Comparison of ENCODE assay signal across 34 cellular contexts in the genomic region with DNA sequence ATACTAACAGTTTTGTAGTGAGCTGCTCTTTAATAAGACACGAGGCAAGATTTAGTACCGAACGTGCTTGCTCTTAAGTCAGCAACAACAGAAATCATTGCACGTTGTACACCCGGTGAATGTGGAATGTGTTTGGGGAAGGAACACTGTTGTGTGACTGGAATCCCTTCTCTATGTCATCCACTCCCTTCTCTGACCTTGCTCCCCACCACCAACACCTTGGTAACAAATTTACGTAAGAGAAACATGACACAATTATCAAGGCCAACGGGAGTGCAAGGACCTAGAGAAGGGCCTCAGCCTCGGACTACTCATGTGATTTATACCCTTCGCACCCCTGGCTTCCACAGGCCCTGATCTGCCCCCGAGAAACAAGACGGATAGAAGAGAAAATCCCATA.
"Had no signal": no experiment of that assay in that cellular context is flagged by ENCODE, and none has a peak within 500 bp of the region (broad histone marks: within the 10 kb centered on the region; RNA-seq: fewer than 3 reads in every experiment).

No MANE protein-coding gene starts in this region.

- H3K4me1 Mint-ChIP-seq: activated CD4-positive, alpha-beta T cell treated with anti-CD3 and anti-CD28 coated beads for 36 hours; activated CD4-positive, alpha-beta T cell treated with anti-CD3 and anti-CD28 coated beads, Interleukin-2, amount 10 ng/mL, durations not matched to agents 24 days and 14 days; activated CD8-positive, alpha-beta memory T cell treated with anti-CD3 and anti-CD28 coated beads, Interleukin-2, amount 10 ng/mL, durations not matched to agents 7 days and 5 days; activated naive CD4-positive, alpha-beta T cell treated with anti-CD3 and anti-CD28 coated beads, Interleukin-2, amount 50 U/mL, for 24 hours; activated naive CD8-positive, alpha-beta T cell treated with anti-CD3 and anti-CD28 coated beads for 36 hours; activated naive CD8-positive, alpha-beta T cell treated with anti-CD3 and anti-CD28 coated beads, Interleukin-2, amount 50 U/mL, for 24 hours; T-helper 17 cell had no signal

- H3K36me3 Mint-ChIP-seq: activated CD4-positive, alpha-beta memory T cell treated with anti-CD3 and anti-CD28 coated beads for 36 hours; activated CD8-positive, alpha-beta memory T cell treated with anti-CD3 and anti-CD28 coated beads, Interleukin-2, amount 10 ng/mL, durations not matched to agents 7 days and 5 days; activated naive CD4-positive, alpha-beta T cell treated with anti-CD3 and anti-CD28 coated beads, Interleukin-2, amount 50 U/mL, for 24 hours; activated naive CD8-positive, alpha-beta T cell treated with anti-CD3 and anti-CD28 coated beads for 36 hours had no signal

- H3K27me3 ChIP-seq: ascending aorta, breast epithelium, esophagus muscularis mucosa, foreskin keratinocyte, gastrocnemius medialis had no signal

- H3K4me3 Mint-ChIP-seq: activated CD4-positive, alpha-beta memory T cell treated with anti-CD3 and anti-CD28 coated beads for 36 hours; activated CD4-positive, alpha-beta T cell treated with anti-CD3 and anti-CD28 coated beads for 36 hours; activated CD4-positive, alpha-beta T cell treated with anti-CD3 and anti-CD28 coated beads, Interleukin-2, amount 10 ng/mL, durations not matched to agents 24 days and 14 days; activated CD8-positive, alpha-beta memory T cell treated with anti-CD3 and anti-CD28 coated beads, Interleukin-2, amount 10 ng/mL, durations not matched to agents 7 days and 5 days; activated CD8-positive, alpha-beta T cell treated with anti-CD3 and anti-CD28 coated beads, Interleukin-2, amount 10 ng/mL, durations not matched to agents 7 days and 5 days; activated naive CD4-positive, alpha-beta T cell treated with anti-CD3 and anti-CD28 coated beads for 36 hours; activated naive CD4-positive, alpha-beta T cell treated with anti-CD3 and anti-CD28 coated beads, Interleukin-2, amount 50 U/mL, for 24 hours; activated naive CD8-positive, alpha-beta T cell treated with anti-CD3 and anti-CD28 coated beads for 36 hours; activated naive CD8-positive, alpha-beta T cell treated with anti-CD3 and anti-CD28 coated beads, Interleukin-2, amount 50 U/mL, for 24 hours; activated T-helper 1 cell treated with anti-CD3 and anti-CD28 coated beads, Interleukin-12 subunit alpha, Interleukin-12 subunit beta, Interleukin-2, Interleukin-4 antibody, amounts not matched to agents 30 ng/mL and 10 ng/mL and 1 ng/mL, durations not matched to agents 14 hours and 24 hours and 36 hours; brain; effector memory CD8-positive, alpha-beta T cell; T-helper 17 cell; T-helper 2 cell treated with Interferon-gamma antibody and Interleukin-4, amounts not matched to agents 5 μg/mL and 100 μg/mL, for 36 hours had no signal

- H3K27ac Mint-ChIP-seq: activated CD4-positive, alpha-beta memory T cell treated with anti-CD3 and anti-CD28 coated beads for 36 hours; activated CD4-positive, alpha-beta T cell treated with anti-CD3 and anti-CD28 coated beads for 36 hours; activated CD4-positive, alpha-beta T cell treated with anti-CD3 and anti-CD28 coated beads, Interleukin-2, amount 10 ng/mL, durations not matched to agents 24 days and 14 days; activated CD8-positive, alpha-beta memory T cell treated with anti-CD3 and anti-CD28 coated beads, Interleukin-2, amount 10 ng/mL, durations not matched to agents 7 days and 5 days; activated CD8-positive, alpha-beta T cell treated with anti-CD3 and anti-CD28 coated beads, Interleukin-2, amount 10 ng/mL, durations not matched to agents 7 days and 5 days; activated naive CD4-positive, alpha-beta T cell treated with anti-CD3 and anti-CD28 coated beads for 36 hours; activated naive CD4-positive, alpha-beta T cell treated with anti-CD3 and anti-CD28 coated beads, Interleukin-2, amount 50 U/mL, for 24 hours; activated naive CD8-positive, alpha-beta T cell treated with anti-CD3 and anti-CD28 coated beads for 36 hours; activated naive CD8-positive, alpha-beta T cell treated with anti-CD3 and anti-CD28 coated beads, Interleukin-2, amount 50 U/mL, for 24 hours; activated T-helper 1 cell treated with anti-CD3 and anti-CD28 coated beads, Interleukin-12 subunit alpha, Interleukin-12 subunit beta, Interleukin-2, Interleukin-4 antibody, amounts not matched to agents 30 ng/mL and 10 ng/mL and 1 ng/mL, durations not matched to agents 14 hours and 24 hours and 36 hours; activated T-helper 2 cell treated with anti-CD3 and anti-CD28 coated beads, Interferon-gamma antibody, Interleukin-2, Interleukin-4, amounts not matched to agents 10 μg/mL and 5 μg/mL and 100 μg/mL, durations not matched to agents 14 hours and 24 hours and 36 hours; brain; effector memory CD8-positive, alpha-beta T cell; T-helper 17 cell; T-helper 2 cell treated with Interferon-gamma antibody and Interleukin-4, amounts not matched to agents 5 μg/mL and 100 μg/mL, for 36 hours had no signal

- H3K27ac ChIP-seq: ascending aorta, breast epithelium, esophagus muscularis mucosa, foreskin keratinocyte, gastrocnemius medialis, WERI-Rb-1 had no signal

- H3K9me3 ChIP-seq: ascending aorta, breast epithelium, esophagus muscularis mucosa, gastrocnemius medialis had no signal

- H3K4me3 ChIP-seq: ascending aorta, breast epithelium, esophagus muscularis mucosa, gastrocnemius medialis had no signal

- H3K4me1 ChIP-seq: ascending aorta, breast epithelium, esophagus muscularis mucosa, foreskin keratinocyte had no signal

- DNase-seq: activated CD4-positive, alpha-beta memory T cell treated with anti-CD3 and anti-CD28 coated beads for 36 hours; activated CD4-positive, alpha-beta T cell treated with anti-CD3 and anti-CD28 coated beads for 36 hours; activated CD4-positive, alpha-beta T cell treated with anti-CD3 and anti-CD28 coated beads, Interleukin-2, amount 10 ng/mL, durations not matched to agents 24 days and 14 days; activated CD4-positive, CD25-positive, alpha-beta regulatory T cell; activated CD4-positive, CD25-positive, alpha-beta regulatory T cell treated with anti-CD3 and anti-CD28 coated beads, Interleukin-2, amount 50 U/mL, for 72 hours; activated CD8-positive, alpha-beta memory T cell treated with anti-CD3 and anti-CD28 coated beads, Interleukin-2, amount 10 ng/mL, durations not matched to agents 7 days and 5 days; activated CD8-positive, alpha-beta memory T cell treated with anti-CD3 and anti-CD28 coated beads, Interleukin-2, amount 50 U/mL, for 4 hours; activated CD8-positive, alpha-beta T cell treated with anti-CD3 and anti-CD28 coated beads, Interleukin-2, amount 10 ng/mL, durations not matched to agents 7 days and 5 days; activated effector memory CD4-positive, alpha-beta T cell treated with anti-CD3 and anti-CD28 coated beads, Interleukin-2, amount 50 U/mL, for 16 hours; activated naive CD4-positive, alpha-beta T cell treated with anti-CD3 and anti-CD28 coated beads for 36 hours; activated naive CD8-positive, alpha-beta T cell treated with anti-CD3 and anti-CD28 coated beads for 36 hours; activated naive CD8-positive, alpha-beta T cell treated with anti-CD3 and anti-CD28 coated beads, Interleukin-2, amount 50 U/mL, for 24 hours; activated T-cell treated with anti-CD3 and anti-CD28 coated beads, Interleukin-2, amount 50 U/mL, for 1 hour; activated T-cell treated with anti-CD3 and anti-CD28 coated beads, Interleukin-2, amount 50 U/mL, for 48 hours; caudate nucleus; cortex of kidney; dermis blood vessel endothelial cell; effector CD4-positive, alpha-beta T cell; effector memory CD8-positive, alpha-beta T cell; erythroblast; foreskin keratinocyte; gastrocnemius medialis; T-helper 1 cell; T-helper 17 cell; T1000; WERI-Rb-1 had no signal

- ATAC-seq: activated CD4-positive, alpha-beta T cell treated with anti-CD3 and anti-CD28 coated beads for 36 hours; activated CD8-positive, alpha-beta memory T cell treated with anti-CD3 and anti-CD28 coated beads, Interleukin-2, amount 10 ng/mL, durations not matched to agents 7 days and 5 days; activated CD8-positive, alpha-beta T cell treated with anti-CD3 and anti-CD28 coated beads, Interleukin-2, amount 10 ng/mL, durations not matched to agents 7 days and 5 days; activated naive CD8-positive, alpha-beta T cell treated with anti-CD3 and anti-CD28 coated beads, Interleukin-2, amount 50 U/mL, for 24 hours; effector memory CD8-positive, alpha-beta T cell; foreskin keratinocyte; gastrocnemius medialis; T-helper 17 cell had no signal

- H3K27me3 Mint-ChIP-seq: activated CD4-positive, alpha-beta memory T cell treated with anti-CD3 and anti-CD28 coated beads for 36 hours; activated CD4-positive, alpha-beta T cell treated with anti-CD3 and anti-CD28 coated beads for 36 hours; activated CD4-positive, alpha-beta T cell treated with anti-CD3 and anti-CD28 coated beads, Interleukin-2, amount 10 ng/mL, durations not matched to agents 24 days and 14 days; activated CD8-positive, alpha-beta memory T cell treated with anti-CD3 and anti-CD28 coated beads, Interleukin-2, amount 10 ng/mL, durations not matched to agents 7 days and 5 days; activated naive CD4-positive, alpha-beta T cell treated with anti-CD3 and anti-CD28 coated beads, Interleukin-2, amount 50 U/mL, for 24 hours; brain; effector memory CD8-positive, alpha-beta T cell; T-helper 17 cell had no signal

- H3K36me3 ChIP-seq: ascending aorta, breast epithelium, esophagus muscularis mucosa, gastrocnemius medialis, WERI-Rb-1 had no signal
